In genomic region chr3:159852256-159852655, GRCh38 we compare ENCODE assay signal across 12 cellular contexts. TPM values are rescaled to one million over a fixed set of nuclear protein-coding genes. Genes with fewer than 3 reads are reported as not detected.
DNase-seq lines count a peak whose midpoint lies in the region; ATAC-seq and TF ChIP-seq lines count a peak whose summit lies in the region.
"Had no signal": no experiment of that assay in that cellular context is flagged by ENCODE, and none has a peak within 500 bp of the region (broad histone marks: within the 10 kb centered on the region; RNA-seq: fewer than 3 reads in every experiment).

No MANE protein-coding gene starts in this region.

- POLR2A ChIA-PET in WTC11 (lab: Charles Lee), result interaction anchor here (0.6 kb wide), 1 partner anchor 27 kb away, joined by 3 read pairs; no protein-coding TSS in a partner anchor

- H3K79me2 ChIP-seq in hepatocyte, result peaks cover 9% of the 10 kb centered on the region

- TF ChIP-seq EP300 in sigmoid colon (IDR thresholded peaks at IDR 0.05), result no peak

- H3K9ac ChIP-seq in ES-I3 (ENCODE audit: low read depth, low read length), result peak overlapping the region; percentile 31

- peaks cover 19% of the 10 kb centered on the region for H3K9me3 Mint-ChIP-seq in WTC11
- H3K9me3 Mint-ChIP-seq: CD4-positive, alpha-beta T cell had no signal

- intact Hi-C loops in sigmoid colon (cut with DNase I), result no loop called here

- H3K4me3 Mint-ChIP-seq in WTC11, result no peak overlapping the region
- H3K4me3 Mint-ChIP-seq: activated B cell treated with CpG ODN at 0.5 μM for 24 hours; CD4-positive, alpha-beta T cell had no signal

- TF ChIP-seq CTCF in WTC11 (IDR thresholded peaks at IDR 0.05) (no peak), hepatocyte (IDR thresholded peaks at IDR 0.05; ENCODE audit: poor library complexity) (no peak), sigmoid colon (IDR thresholded peaks at IDR 0.05) (no peak)

- H3K4me1 ChIP-seq in ES-I3 (ENCODE audit: insufficient read depth, low read length) (peaks cover 44% of the 10 kb centered on the region), hepatocyte (ENCODE audit: insufficient read depth) (peaks cover 46% of the 10 kb centered on the region), sigmoid colon (peaks cover 0 to 93% (median 90%) of the 10 kb centered on the region in 4 donors)

- H2AFZ ChIP-seq in hepatocyte, result peak overlapping the region; percentile 41

- no peak for TF ChIP-seq POLR2A in sigmoid colon (IDR thresholded peaks at IDR 0.05)

- H3K27me3 ChIP-seq in hepatocyte, result no peaks in the 10 kb centered on the region
- H3K27me3 ChIP-seq in sigmoid colon, result no peaks in the 10 kb centered on the region

- no peaks in the 10 kb centered on the region for H3K9me2 ChIP-seq in hepatocyte (replicated peaks; ENCODE audit: insufficient read depth)

- peak overlapping the region; percentile 94 for H3K27ac Mint-ChIP-seq in WTC11
- H3K27ac Mint-ChIP-seq: activated B cell treated with CpG ODN at 0.5 μM for 24 hours; CD4-positive, alpha-beta T cell had no signal

- no peak for DNase-seq in WTC11 (ENCODE audit: low spot score)
- DNase-seq in hepatocyte (ENCODE audit: low spot score), result no peak
- DNase-seq in sigmoid colon, result no peak
- DNase-seq in stimulated activated CD4-positive, alpha-beta T cell treated with anti-CD3 and anti-CD28 coated beads, Interleukin-1b, Interleukin-23, amount 100 ng/mL, for 48 hours, result no peak
- no peak for DNase-seq in stimulated activated CD4-positive, alpha-beta T cell treated with anti-CD3 and anti-CD28 coated beads, Interleukin-2, amount 100 ng/mL, for 48 hours
- no peak for DNase-seq in stimulated activated CD4-positive, alpha-beta T cell treated with anti-CD3 and anti-CD28 coated beads, Interleukin-12 subunit alpha, Interleukin-12 subunit beta, amount 100 ng/mL, for 4 hours
- DNase-seq: activated B cell treated with CpG ODN at 0.5 μM for 24 hours; CD4-positive, alpha-beta T cell; cortex of kidney; NCI-H2081 treated with DMSO at 0.1 percent for 48 hours had no signal

- whole genome bisulfite sequencing in hepatocyte (ENCODE audit: low lambda C conversion rate, missing lambda C conversion rate), result 18% methylated on average over 2 of the region's 2 CpGs
- 41 to 67% methylated on average over 2 of the region's 2 CpGs for WGBS in sigmoid colon, 2 donors

- no peak overlapping the region for H3K4me3 ChIP-seq in hepatocyte
- peak overlapping the region in 3 of 4 donors; percentile 30 to 39 (median 38) for H3K4me3 ChIP-seq in sigmoid colon

- peaks cover 16% of the 10 kb centered on the region for H3K36me3 Mint-ChIP-seq in WTC11

- CTCF ChIA-PET in WTC11 (lab: Charles Lee), result interaction anchor here (0.6 to 2.1 kb wide), 8 partner anchors 10 to 136 kb away, joined by 3 to 11 read pairs (median 4); partner anchors contain the start of genes IL12A and SCHIP1

- H3K9me3 ChIP-seq in ES-I3 (ENCODE audit: control insufficient read depth, insufficient read depth, low read length) (peaks cover 8% of the 10 kb centered on the region; the same call in 1 of the 2 replicates), hepatocyte (ENCODE audit: low read depth) (no peaks in the 10 kb centered on the region), sigmoid colon (no peaks in the 10 kb centered on the region)

- H3K4me1 Mint-ChIP-seq in WTC11, result peaks cover 41% of the 10 kb centered on the region

- H4K20me1 ChIP-seq in hepatocyte (ENCODE audit: insufficient read depth, poor library complexity, severe bottlenecking), result no peaks in the 10 kb centered on the region

- no peaks in the 10 kb centered on the region for H3K27me3 Mint-ChIP-seq in WTC11 (ENCODE audit: low read depth)

- no peak for ATAC-seq in WTC11
- ATAC-seq in HG03378 (IDR thresholded peaks at IDR 0.05; ENCODE audit: unreplicated experiment), result no peak

- H3K36me3 ChIP-seq in ES-I3 (ENCODE audit: insufficient read depth, low read length), result no peaks in the 10 kb centered on the region
- no peaks in the 10 kb centered on the region for H3K36me3 ChIP-seq in hepatocyte (replicated peaks; ENCODE audit: insufficient read depth, low read depth)
- H3K36me3 ChIP-seq in sigmoid colon, result no peaks in the 10 kb centered on the region

- peak overlapping the region; percentile 57 for H3K4me2 ChIP-seq in hepatocyte

- H3K27ac ChIP-seq in hepatocyte, result peak overlapping the region; percentile 75
- peak overlapping the region; percentile 87 to 95 (median 89) for H3K27ac ChIP-seq in sigmoid colon

TF ChIP-seq in WTC11, 78 proteins besides CTCF, POLR2A, EP300 and RAD21:
- no peak for TF ChIP-seq CREM (CRISPR knock-in tag; IDR thresholded peaks at IDR 0.05)
- no peak for TF ChIP-seq MXD4 (CRISPR knock-in tag; IDR thresholded peaks at IDR 0.05; ENCODE audit: borderline replicate concordance)
- no peak for TF ChIP-seq ZNF532 (CRISPR knock-in tag; IDR thresholded peaks at IDR 0.05; ENCODE audit: borderline replicate concordance)
- no peak for TF ChIP-seq NR3C1 (CRISPR knock-in tag; conservative IDR thresholded peaks at IDR 0.05; ENCODE audit: low read depth)
- TF ChIP-seq USF1 (CRISPR knock-in tag; IDR thresholded peaks at IDR 0.05), result no peak
- TF ChIP-seq ETV6 (CRISPR knock-in tag; IDR thresholded peaks at IDR 0.05), result no peak

RNA-seq across cellular contexts. Expression of gene SCHIP1, which starts 12.6 kb away (rescaled TPM):
- total RNA-seq in WTC11 (2021), result 5.3 to 7.8 TPM (median 7.1 TPM) in 3 replicates
- 3.8 and 12.6 TPM in 2 replicates for total RNA-seq in hepatocyte
- 4.3 and 5.2 TPM in 2 replicates for polyA plus RNA-seq in hepatocyte
- 10 to 100 TPM; 19.9 to 44.1 (median 31.3) TPM for total RNA-seq in sigmoid colon
- polyA plus RNA-seq in sigmoid colon, result 1 to 10 TPM in 2 of 3 donors, not detected in 1; 1.8 to 4.1 TPM
- total RNA-seq: CD4-positive, alpha-beta T cell had no signal
